17 cellular contexts compared by ENCODE assay signal in genomic region chr9:113289091-113289490, GRCh38. TPM values are rescaled to one million over a fixed set of nuclear protein-coding genes. Genes with fewer than 3 reads are reported as not detected.
DNase-seq lines count a peak whose midpoint lies in the region; ATAC-seq, FAIRE-seq and TF ChIP-seq lines count a peak whose summit lies in the region.
"Had no signal": no experiment of that assay in that cellular context is flagged by ENCODE, and none has a peak within 500 bp of the region (broad histone marks: within the 10 kb centered on the region; RNA-seq: fewer than 3 reads in every experiment).

No MANE protein-coding gene starts in this region.

- H3K36me3 ChIP-seq in heart left ventricle = peaks cover 0 to 100% (median 98%) of the 10 kb centered on the region in 9 donors
- peaks cover 22% of the 10 kb centered on the region for H3K36me3 ChIP-seq in bronchial epithelial cell (ENCODE audit: control insufficient read depth, insufficient read depth, low read length)
- H3K36me3 ChIP-seq in hepatocyte (replicated peaks; ENCODE audit: insufficient read depth, low read depth) = peaks cover 3% of the 10 kb centered on the region

- no peaks in the 10 kb centered on the region for H4K20me1 ChIP-seq in hepatocyte (ENCODE audit: insufficient read depth, poor library complexity, severe bottlenecking)

- no peak overlapping the region for H3K4me3 ChIP-seq in heart left ventricle
- H3K4me3 ChIP-seq in bronchial epithelial cell (ENCODE audit: low read depth, low read length) = no peak overlapping the region
- no peak overlapping the region for H3K4me3 ChIP-seq in hepatocyte
- H3K4me3 ChIP-seq: GM23338 had no signal

- no peak overlapping the region for H3K4me2 ChIP-seq in hepatocyte
- H3K4me2 ChIP-seq: GM23338 had no signal

- 82 to 93% (median 85%) methylated on average over 2 of the region's 2 CpGs for WGBS in heart left ventricle, 4 donors
- 92% methylated on average over 2 of the region's 2 CpGs for WGBS in hepatocyte (ENCODE audit: low lambda C conversion rate, missing lambda C conversion rate)

- H3K4me1 ChIP-seq in heart left ventricle = peaks cover 0 to 13% (median 0%) of the 10 kb centered on the region in 12 donors
- H3K4me1 ChIP-seq in hepatocyte (ENCODE audit: insufficient read depth) = no peaks in the 10 kb centered on the region

- H3K27me3 ChIP-seq in heart left ventricle (no peaks in the 10 kb centered on the region), bronchial epithelial cell (ENCODE audit: control insufficient read depth, insufficient read depth, low read length) (no peaks in the 10 kb centered on the region), hepatocyte (no peaks in the 10 kb centered on the region)

- TF ChIP-seq POLR2A in heart left ventricle (IDR thresholded peaks at IDR 0.05) = no peak

- peak overlapping the region in 5 of 12 donors; percentile 13 to 39 (median 15) for H3K27ac ChIP-seq in heart left ventricle
- peak overlapping the region; percentile 31 for H3K27ac ChIP-seq in hepatocyte

- H3K9me2 ChIP-seq in hepatocyte (replicated peaks; ENCODE audit: insufficient read depth) = no peaks in the 10 kb centered on the region

- no peak for DNase-seq in heart left ventricle
- DNase-seq in cardiac septum (ENCODE audit: low spot score) = no peak
- peak; percentile 7 for DNase-seq in bronchial epithelial cell (ENCODE audit: low read depth)
- no peak for DNase-seq in hepatocyte (ENCODE audit: low spot score)
- DNase-seq in SHP77 treated with DMSO at 0.1 percent for 48 hours (lab: John Stamatoyannopoulos, UW) = no peak
- DNase-seq: DND-41, GF-D8, KBM-7, NCI-H1694, NCI-H2227 treated with DMSO at 0.1 percent for 48 hours, NCI-H524 had no signal

- TF ChIP-seq CTCF in heart left ventricle (IDR thresholded peaks at IDR 0.05) (no peak), bronchial epithelial cell (IDR thresholded peaks at IDR 0.05; ENCODE audit: insufficient read depth, low read length, severe bottlenecking) (no peak), hepatocyte (IDR thresholded peaks at IDR 0.05; ENCODE audit: poor library complexity) (no peak)

- no peaks in the 10 kb centered on the region for H3K79me2 ChIP-seq in hepatocyte

- no peak overlapping the region for H2AFZ ChIP-seq in hepatocyte
- H2AFZ ChIP-seq: GM23338 had no signal

- ATAC-seq in heart left ventricle (peak; percentile 55 to 75 (median 66)), GM21528 (IDR thresholded peaks at IDR 0.05; ENCODE audit: low FRiP score, unreplicated experiment) (no peak), HG03354 (IDR thresholded peaks at IDR 0.05; ENCODE audit: poor library complexity, severe bottlenecking, unreplicated experiment) (no peak)
- ATAC-seq: GM23338, Panc1 had no signal

- H3K9me3 ChIP-seq in heart left ventricle = no peaks in the 10 kb centered on the region
- H3K9me3 ChIP-seq in hepatocyte (ENCODE audit: low read depth) = no peaks in the 10 kb centered on the region

- FAIRE-seq in bronchial epithelial cell (lab: Jason Lieb, UNC) = no peak
- FAIRE-seq: GM12891, GM18507 had no signal

- intact Hi-C loops in heart left ventricle (cut with DNase I) (loop anchor here in 1 of 10 donors (5.0 kb wide), 1 partner anchor 97 kb away; no protein-coding TSS in a partner anchor), cardiac septum (cut with DNase I) (no loop called here)

RNA-seq across cellular contexts. Expression of gene PRPF4, which starts 13.6 kb away (rescaled TPM):
- total RNA-seq in heart left ventricle (10 to 100 TPM; 10.4 to 15.0 (median 13.8) TPM), cardiac septum (10.5 TPM), bronchial epithelial cell (34.7 and 45.3 TPM in 2 replicates), hepatocyte (23.4 and 27.3 TPM in 2 replicates)
- polyA plus RNA-seq in heart left ventricle (10 to 100 TPM in 1 of 2 donors, 1 to 10 TPM in 1; 5.1 to 24.6 TPM), hepatocyte (24.1 and 28.8 TPM in 2 replicates)

RNA-seq across cellular contexts. Expression of gene CDC26, which starts 13.7 kb away (rescaled TPM):
- total RNA-seq in heart left ventricle = 10 to 100 TPM; 22.3 to 39.4 (median 34.4) TPM
- 10 to 100 TPM; 44.9 to 46.0 TPM for polyA plus RNA-seq in heart left ventricle
- total RNA-seq in cardiac septum = 35.1 TPM
- 24.7 and 30.6 TPM in 2 replicates for total RNA-seq in bronchial epithelial cell
- 39.8 and 45.9 TPM in 2 replicates for total RNA-seq in hepatocyte
- 62.5 and 77.2 TPM in 2 replicates for polyA plus RNA-seq in hepatocyte

RNA-seq across cellular contexts. Expression of gene RNF183, which starts 14.1 kb away (rescaled TPM):
- total RNA-seq in heart left ventricle (not detected), cardiac septum (not detected), bronchial epithelial cell (0.26 and 0.38 TPM in 2 replicates), hepatocyte (0.43 and 3.9 TPM in 2 replicates)
- polyA plus RNA-seq in heart left ventricle (under 1 TPM in 1 of 2 donors, not detected in 1; 0.04 TPM), hepatocyte (0.21 and 0.85 TPM in 2 replicates)
- total RNA-seq: GM23338 had no signal

RNA-seq across cellular contexts. Expression of gene WDR31, which starts 51.0 kb away (rescaled TPM):
- total RNA-seq in heart left ventricle = 10 to 100 TPM in 6 of 9 donors, 1 to 10 TPM in 3; 8.1 to 22.4 (median 14.4) TPM
- polyA plus RNA-seq in heart left ventricle = 1 to 10 TPM; 7.0 TPM
- 10.9 TPM for total RNA-seq in cardiac septum
- 1.6 and 4.6 TPM in 2 replicates for total RNA-seq in bronchial epithelial cell
- 1.4 and 3.7 TPM in 2 replicates for total RNA-seq in hepatocyte
- 0.86 and 1.3 TPM in 2 replicates for polyA plus RNA-seq in hepatocyte

Comparison
In these comparisons a context has a peak if more than half of its experiments do, and no peak if none do; other contexts are left out.
1. ATAC-seq: peak in heart left ventricle (4 of 4); none in GM21528 (single experiment) and HG03354 (single experiment).